ENCODE assay signal across 20 cellular contexts in the genomic region with DNA sequence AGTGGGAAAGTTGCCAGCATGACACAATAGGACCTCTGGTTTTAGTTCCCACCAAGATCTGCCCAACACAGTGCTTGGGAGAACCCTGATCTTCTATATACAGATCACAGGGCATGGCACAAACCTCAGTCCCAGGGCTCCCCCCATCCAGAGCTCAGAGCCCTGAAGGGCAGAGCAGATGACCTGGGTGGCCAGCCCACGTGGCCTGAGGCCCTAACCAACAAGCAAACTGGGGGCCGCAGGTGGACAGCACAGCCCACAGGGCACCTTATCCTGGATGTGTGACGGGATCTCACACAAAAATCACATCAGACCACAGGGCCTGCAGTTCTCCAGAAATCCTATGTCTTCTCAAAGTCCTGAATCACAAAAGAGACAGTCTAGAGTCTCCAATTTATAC.
"Had no signal": no experiment of that assay in that cellular context is flagged by ENCODE, and none has a peak within 500 bp of the region (broad histone marks: within the 10 kb centered on the region; RNA-seq: fewer than 3 reads in every experiment).

No MANE protein-coding gene starts in this region.

- H3K27me3 Mint-ChIP-seq: activated naive CD8-positive, alpha-beta T cell treated with anti-CD3 and anti-CD28 coated beads, Interleukin-2, amount 50 U/mL, for 24 hours; brain had no signal

- H3K36me3 Mint-ChIP-seq: brain, neural progenitor cell had no signal

- H3K4me1 Mint-ChIP-seq: activated naive CD8-positive, alpha-beta T cell treated with anti-CD3 and anti-CD28 coated beads, Interleukin-2, amount 50 U/mL, for 24 hours; naive B cell had no signal

- H3K27ac ChIP-seq: neural progenitor cell had no signal

- H3K27me3 ChIP-seq: neural progenitor cell had no signal

- H3K27ac Mint-ChIP-seq: activated CD8-positive, alpha-beta T cell treated with anti-CD3 and anti-CD28 coated beads, Interleukin-2, amount 10 ng/mL, durations not matched to agents 7 days and 5 days; activated naive CD8-positive, alpha-beta T cell treated with anti-CD3 and anti-CD28 coated beads, Interleukin-2, amount 50 U/mL, for 24 hours had no signal

- H3K4me3 ChIP-seq: neural progenitor cell had no signal

- H3K36me3 ChIP-seq: neural progenitor cell had no signal

- DNase-seq: activated CD4-positive, alpha-beta T cell treated with anti-CD3 and anti-CD28 coated beads for 1 hour; activated CD4-positive, alpha-beta T cell treated with anti-CD3 and anti-CD28 coated beads, Interleukin-2, amount 50 U/mL, for 1 hour; activated CD8-positive, alpha-beta T cell treated with anti-CD3 and anti-CD28 coated beads, Interleukin-2, amount 10 ng/mL, durations not matched to agents 7 days and 5 days; activated naive CD4-positive, alpha-beta T cell treated with anti-CD3 and anti-CD28 coated beads, Interleukin-2, amount 50 U/mL, for 16 hours; activated naive CD8-positive, alpha-beta T cell treated with anti-CD3 and anti-CD28 coated beads, Interleukin-2, amount 50 U/mL, for 24 hours; anterior cingulate cortex; caudate nucleus; dermis blood vessel endothelial cell; effector memory CD4-positive, alpha-beta T cell; glutamatergic neuron; hippocampal formation; left cardiac atrium; mesendoderm; naive B cell; stimulated activated CD4-positive, alpha-beta T cell treated with anti-CD3 and anti-CD28 coated beads, Interleukin-4, amount 100 ng/mL, for 24 hours; stimulated activated naive CD8-positive, alpha-beta T cell treated with anti-CD3 and anti-CD28 coated beads, Interleukin-15, Interleukin-2, amounts not matched to agents 100 U/mL and 50 U/mL, for 24 hours had no signal

- H3K9me3 Mint-ChIP-seq: activated naive CD8-positive, alpha-beta T cell treated with anti-CD3 and anti-CD28 coated beads, Interleukin-2, amount 50 U/mL, for 24 hours had no signal

- H3K4me3 Mint-ChIP-seq: activated CD8-positive, alpha-beta T cell treated with anti-CD3 and anti-CD28 coated beads, Interleukin-2, amount 10 ng/mL, durations not matched to agents 7 days and 5 days; activated naive CD8-positive, alpha-beta T cell treated with anti-CD3 and anti-CD28 coated beads, Interleukin-2, amount 50 U/mL, for 24 hours; brain; naive B cell; neural progenitor cell had no signal

- H3K4me1 ChIP-seq: neural progenitor cell had no signal

- ATAC-seq: activated CD8-positive, alpha-beta T cell treated with anti-CD3 and anti-CD28 coated beads, Interleukin-2, amount 10 ng/mL, durations not matched to agents 7 days and 5 days; activated naive CD8-positive, alpha-beta T cell treated with anti-CD3 and anti-CD28 coated beads, Interleukin-2, amount 50 U/mL, for 24 hours; esophagus mucosa; left cardiac atrium; SK-N-SH treated with all-trans-retinoic acid at 6 μM for 48 hours; stimulated activated naive CD8-positive, alpha-beta T cell treated with anti-CD3 and anti-CD28 coated beads, Interleukin-15, Interleukin-2, amounts not matched to agents 100 U/mL and 50 U/mL, for 24 hours had no signal
